Comparison of ENCODE assay signal across 11 cellular contexts in the genomic region with DNA sequence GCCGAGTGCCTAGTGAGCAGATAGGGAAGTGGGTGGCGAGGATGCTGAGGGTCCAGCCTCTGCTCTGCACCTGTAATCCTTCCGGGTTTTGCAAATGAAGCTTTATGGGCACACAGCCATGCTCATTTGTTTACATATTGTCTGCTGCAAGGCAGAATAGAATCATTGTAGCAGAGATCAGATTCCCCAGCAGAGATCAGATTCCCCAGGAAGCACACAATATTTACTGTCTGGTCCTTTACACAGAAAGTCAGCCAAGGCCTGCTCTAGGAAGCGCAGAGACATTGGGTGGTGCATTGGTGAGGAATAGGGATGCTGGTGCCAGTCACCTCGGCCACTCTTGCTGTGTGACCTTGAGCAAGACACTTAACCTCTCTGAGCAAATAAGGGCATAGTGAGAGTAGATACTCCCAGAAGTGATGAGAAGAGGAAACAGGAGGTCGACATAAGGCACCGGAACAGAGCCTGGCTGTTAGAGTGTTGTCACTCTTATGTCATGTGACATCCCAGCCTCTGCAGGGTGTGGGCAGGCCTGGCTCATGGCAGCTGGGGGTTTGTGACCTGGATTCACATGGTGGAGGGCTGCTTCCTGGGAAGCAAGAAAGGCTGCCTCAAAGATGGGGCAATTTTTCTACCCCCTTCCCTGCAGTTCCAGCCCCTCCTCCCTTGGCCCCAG. TPM values are rescaled to one million over a fixed set of nuclear protein-coding genes. Genes with fewer than 3 reads are reported as not detected.
DNase-seq lines count a peak whose midpoint lies in the region; ATAC-seq and TF ChIP-seq lines count a peak whose summit lies in the region.
"Had no signal": no experiment of that assay in that cellular context is flagged by ENCODE, and none has a peak within 500 bp of the region (broad histone marks: within the 10 kb centered on the region; RNA-seq: fewer than 3 reads in every experiment).

No MANE protein-coding gene starts in this region.

- CTCF ChIA-PET in Calu3 (lab: Charles Lee), result no interaction called here

- ATAC-seq in T-helper 17 cell (peak; percentile 37), right lobe of liver (peak; percentile 12 to 52 (median 32)), body of pancreas (no peak), GM21529 (IDR thresholded peaks at IDR 0.05; ENCODE audit: unreplicated experiment) (no peak)

- H3K4me1 Mint-ChIP-seq in Calu3 (ENCODE audit: low read depth, unreplicated experiment) (peaks cover 25% of the 10 kb centered on the region), T-helper 17 cell (peaks cover 13% of the 10 kb centered on the region)

- H3K4me1 ChIP-seq in right lobe of liver (peaks cover 0 to 20% (median 4%) of the 10 kb centered on the region in 4 donors), body of pancreas (peaks cover 47% of the 10 kb centered on the region)

- DNase-seq in Calu3 (no peak), MV-4-11 (lab: John Stamatoyannopoulos, UW) (peak; percentile 81), T-helper 17 cell (no peak), right lobe of liver (no peak), body of pancreas (no peak), mucosa of gallbladder (ENCODE audit: low spot score) (no peak), AG20443 (ENCODE audit: low spot score) (no peak)
- DNase-seq: esophagus squamous epithelium, SW 1271 had no signal

- no peaks in the 10 kb centered on the region for H3K9me3 Mint-ChIP-seq in Calu3 (ENCODE audit: low read depth, unreplicated experiment)

- H3K27ac ChIP-seq in right lobe of liver, result no peak overlapping the region
- H3K27ac ChIP-seq in body of pancreas, result no peak overlapping the region
- H3K27ac ChIP-seq: esophagus squamous epithelium had no signal

- H3K4me3 ChIP-seq in right lobe of liver (no peak overlapping the region), body of pancreas (no peak overlapping the region)
- H3K4me3 ChIP-seq: esophagus squamous epithelium, tibial nerve had no signal

- no peaks in the 10 kb centered on the region for H3K27me3 ChIP-seq in right lobe of liver
- H3K27me3 ChIP-seq in body of pancreas, result no peaks in the 10 kb centered on the region
- H3K27me3 ChIP-seq: esophagus squamous epithelium, tibial nerve had no signal

- H3K9me3 ChIP-seq in T-helper 17 cell (ENCODE audit: control insufficient read depth, low read length, poor library complexity, severe bottlenecking), result no peaks in the 10 kb centered on the region
- H3K9me3 ChIP-seq in right lobe of liver, result no peaks in the 10 kb centered on the region
- no peaks in the 10 kb centered on the region for H3K9me3 ChIP-seq in body of pancreas
- H3K9me3 ChIP-seq: esophagus squamous epithelium, tibial nerve had no signal

- H3K27me3 Mint-ChIP-seq in Calu3 (ENCODE audit: unreplicated experiment) (no peaks in the 10 kb centered on the region), T-helper 17 cell (no peaks in the 10 kb centered on the region)

- H3K4me3 Mint-ChIP-seq in Calu3 (ENCODE audit: low read depth, unreplicated experiment), result no peak overlapping the region
- H3K4me3 Mint-ChIP-seq in T-helper 17 cell, result no peak overlapping the region

- TF ChIP-seq POLR2A in right lobe of liver (IDR thresholded peaks at IDR 0.05) (no peak), body of pancreas (IDR thresholded peaks at IDR 0.05) (no peak)

- intact Hi-C loops in Calu3 (cut with micrococcal nuclease; ENCODE audit: unreplicated experiment), result no loop called here
- intact Hi-C loops in right lobe of liver (cut with DNase I), result no loop called here
- intact Hi-C loops in body of pancreas (cut with DNase I), result no loop called here

- H3K27ac Mint-ChIP-seq in Calu3 (ENCODE audit: unreplicated experiment) (peak overlapping the region; percentile 17), T-helper 17 cell (peak overlapping the region; percentile 45)

- peaks cover 5% of the 10 kb centered on the region for H3K36me3 Mint-ChIP-seq in Calu3 (ENCODE audit: insufficient read depth, unreplicated experiment)
- H3K36me3 Mint-ChIP-seq in T-helper 17 cell (ENCODE audit: low read depth), result no peaks in the 10 kb centered on the region

- WGBS in right lobe of liver (ENCODE audit: insufficient coverage, low coverage, low lambda C conversion rate, missing lambda C conversion rate), result 20% methylated on average over 5 of the region's 7 CpGs
- 46 to 52% methylated on average over 7 of the region's 7 CpGs for WGBS in body of pancreas, 2 donors

- BruUV-seq in Calu3 (replicated peaks; lab: Mats Ljungman, UMichigan), result no TSS peak

- H3K36me3 ChIP-seq in right lobe of liver, result no peaks in the 10 kb centered on the region
- no peaks in the 10 kb centered on the region for H3K36me3 ChIP-seq in body of pancreas (replicated peaks in 1 of 2; ENCODE audit: insufficient read depth in 1 of 2, low read depth in 2 of 2)
- H3K36me3 ChIP-seq: esophagus squamous epithelium, tibial nerve had no signal

- TF ChIP-seq CTCF in Calu3 (IDR thresholded peaks at IDR 0.05; ENCODE audit: unreplicated experiment), result no peak
- no peak for TF ChIP-seq CTCF in right lobe of liver (IDR thresholded peaks at IDR 0.05)
- no peak for TF ChIP-seq CTCF in body of pancreas (IDR thresholded peaks at IDR 0.05)

RNA-seq across cellular contexts. Expression of gene CARM1, which starts 25.6 kb away (rescaled TPM):
- total RNA-seq in Calu3 (2022), result 29.1 and 32.8 TPM in 2 replicates
- 10 to 100 TPM; 22.9 to 24.3 TPM for total RNA-seq in T-helper 17 cell
- 10 to 100 TPM; 13.7 to 20.5 (median 17.5) TPM for total RNA-seq in right lobe of liver
- total RNA-seq in body of pancreas, result 10 to 100 TPM in 1 of 2 donors, 1 to 10 TPM in 1; 6.3 to 11.7 TPM
- total RNA-seq in mucosa of gallbladder, result 33.5 TPM

RNA-seq across cellular contexts. Expression of gene YIPF2, which starts 31.4 kb away (rescaled TPM):
- 37.8 and 46.0 TPM in 2 replicates for total RNA-seq in Calu3 (2022)
- 10 to 100 TPM; 19.5 to 19.8 TPM for total RNA-seq in T-helper 17 cell
- total RNA-seq in right lobe of liver, result 10 to 100 TPM; 23.5 to 46.1 (median 31.4) TPM
- 10 to 100 TPM; 52.7 to 55.3 TPM for total RNA-seq in body of pancreas
- total RNA-seq in mucosa of gallbladder, result 76.8 TPM

RNA-seq across cellular contexts. Expression of gene TIMM29, which starts 31.6 kb away (rescaled TPM):
- total RNA-seq in Calu3 (2022), result 15.3 and 17.8 TPM in 2 replicates
- 10 to 100 TPM; 17.1 to 21.0 TPM for total RNA-seq in T-helper 17 cell
- 10 to 100 TPM; 10.2 to 15.7 (median 11.6) TPM for total RNA-seq in right lobe of liver
- 10 to 100 TPM; 26.5 to 34.6 TPM for total RNA-seq in body of pancreas
- 23.8 TPM for total RNA-seq in mucosa of gallbladder

RNA-seq across cellular contexts. Expression of gene C19orf38, which starts 48.8 kb away (rescaled TPM):
- total RNA-seq in Calu3 (2022) (0.51 TPM in 1 of 2 replicates, not detected in the other), T-helper 17 cell (1 to 10 TPM; 1.6 to 2.2 TPM), right lobe of liver (1 to 10 TPM in 5 of 6 experiments, under 1 TPM in 1; 0.58 to 2.7 (median 1.4) TPM), body of pancreas (under 1 TPM in 1 of 2 donors, not detected in 1; 0.52 TPM), mucosa of gallbladder (0.78 TPM)

Comparison
In these comparisons a context has a peak if more than half of its experiments do, and no peak if none do; other contexts are left out.
1. ATAC-seq: peak in T-helper 17 cell (single experiment) and right lobe of liver (4 of 4); none in body of pancreas (single experiment) and GM21529 (single experiment).